In the genomic region with DNA sequence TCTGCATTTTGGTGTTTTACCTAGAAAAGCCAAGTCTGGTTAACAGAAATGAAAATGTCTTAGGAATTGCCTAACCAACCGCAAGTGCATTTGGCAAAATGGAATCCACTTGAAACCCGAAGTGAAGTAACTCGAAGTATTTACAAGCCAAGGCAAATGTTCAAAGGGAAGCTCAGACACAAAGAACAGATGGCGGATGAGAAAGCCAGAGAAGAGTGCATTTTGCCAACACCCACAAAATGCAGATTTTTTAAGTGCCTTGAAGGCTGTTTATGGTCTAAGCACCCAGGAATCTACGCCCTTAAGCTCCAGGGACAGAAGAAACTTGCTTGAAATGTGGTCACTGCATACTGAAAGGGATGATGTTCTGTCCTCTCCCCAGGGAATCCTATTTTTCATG, we compare ENCODE assay signal across 17 cellular contexts.
DNase-seq lines count a peak whose midpoint lies in the region; FAIRE-seq and TF ChIP-seq lines count a peak whose summit lies in the region.
"Had no signal": no experiment of that assay in that cellular context is flagged by ENCODE, and none has a peak within 500 bp of the region (broad histone marks: within the 10 kb centered on the region; RNA-seq: fewer than 3 reads in every experiment).

No MANE protein-coding gene starts in this region.

- no peak overlapping the region for H3K27ac ChIP-seq in SK-N-SH (ENCODE audit: low read depth in 2 of 2, low read length in 1 of 2)
- H3K27ac ChIP-seq: neural progenitor cell had no signal

- H4K20me1 ChIP-seq in SK-N-SH (ENCODE audit: insufficient read depth), result no peaks in the 10 kb centered on the region

- no peaks in the 10 kb centered on the region for H3F3A ChIP-seq in SK-N-SH (replicated peaks; ENCODE audit: insufficient read depth)

- no peaks in the 10 kb centered on the region for H3K36me3 ChIP-seq in SK-N-SH (replicated peaks in 1 of 2; ENCODE audit: control insufficient read depth in 1 of 2, insufficient read depth in 2 of 2, low read length in 1 of 2)
- H3K36me3 ChIP-seq: heart right ventricle, neural progenitor cell, spleen had no signal

- FAIRE-seq in frontal cortex (lab: Jason Lieb, UNC), result no peak

- peak; percentile 18 for DNase-seq in DMS79 treated with DMSO at 0.1 percent for 48 hours (lab: John Stamatoyannopoulos, UW)
- DNase-seq in LHCN-M2 (ENCODE audit: low read depth), result peak; percentile 15
- DNase-seq in fibroblast of mammary gland (ENCODE audit: low read depth), result peak; percentile 30
- peak; percentile 56 for DNase-seq in superior temporal gyrus (ENCODE audit: extremely low spot score)
- no peak for DNase-seq in frontal cortex (ENCODE audit: low spot score in 2 of 2)
- no peak for DNase-seq in SK-N-SH
- no peak for DNase-seq in NCI-H1048 (lab: John Stamatoyannopoulos, UW)
- DNase-seq: H9; heart right ventricle; IMR-90; left ventricle myocardium superior; mucosa of descending colon; NCI-H1694 treated with DMSO at 0.1 percent for 48 hours; NCI-H748 treated with DMSO at 0.1 percent for 48 hours; spleen; stimulated activated CD4-positive, alpha-beta T cell treated with anti-CD3 and anti-CD28 coated beads, Interleukin-4, amount 100 ng/mL, for 24 hours had no signal

- POLR2A ChIA-PET in SK-N-SH (lab: Yijun Ruan, JAX), result no interaction called here

- TF ChIP-seq CTCF in fibroblast of mammary gland (conservative IDR thresholded peaks at IDR 0.05; ENCODE audit: control insufficient read depth, insufficient read depth, low read depth, low read length) (no peak), SK-N-SH (IDR thresholded peaks at IDR 0.05) (no peak)

- H3K9me3 ChIP-seq in SK-N-SH, result no peaks in the 10 kb centered on the region
- H3K9me3 ChIP-seq: heart right ventricle, mucosa of descending colon, spleen had no signal

- peaks cover 55% of the 10 kb centered on the region for H3K27me3 ChIP-seq in SK-N-SH (ENCODE audit: insufficient read depth)
- H3K27me3 ChIP-seq: neural progenitor cell had no signal

- CTCF ChIA-PET in SK-N-SH (lab: Yijun Ruan, JAX), result interaction anchor here (1.4 kb wide), 1 partner anchor 38 kb away, joined by 4 read pairs; no protein-coding TSS in a partner anchor

- no peak overlapping the region for H3K9ac ChIP-seq in SK-N-SH
- H3K9ac ChIP-seq: neural progenitor cell had no signal

- TF ChIP-seq RAD21 in SK-N-SH (IDR thresholded peaks at IDR 0.05; ENCODE audit: low read length), result no peak

- H2AFZ ChIP-seq in SK-N-SH (ENCODE audit: low read depth), result no peak overlapping the region
- H2AFZ ChIP-seq: neural progenitor cell had no signal

- no peak overlapping the region for H3K4me3 ChIP-seq in fibroblast of mammary gland (ENCODE audit: control insufficient read depth, low read depth, low read length)
- H3K4me3 ChIP-seq in SK-N-SH (ENCODE audit: low read depth in 2 of 2, low read length in 1 of 2), result no peak overlapping the region
- H3K4me3 ChIP-seq: heart right ventricle, mucosa of descending colon, neural progenitor cell had no signal

- H3K9me2 ChIP-seq in SK-N-SH, result no peaks in the 10 kb centered on the region

- no peak for TF ChIP-seq EP300 in SK-N-SH (IDR thresholded peaks at IDR 0.05; ENCODE audit: borderline replicate concordance in 1 of 2, low read depth in 1 of 2, low read length in 1 of 2)

- H3K79me2 ChIP-seq in SK-N-SH (ENCODE audit: insufficient read depth), result no peaks in the 10 kb centered on the region

- 8% methylated on average over 5 of the region's 5 CpGs for WGBS in SK-N-SH (ENCODE audit: low lambda C conversion rate)

- no peaks in the 10 kb centered on the region for H3K4me1 ChIP-seq in SK-N-SH (ENCODE audit: control insufficient read depth in 1 of 2, insufficient read depth in 2 of 2, low read depth in 1 of 2, low read length in 1 of 2)
- H3K4me1 ChIP-seq: heart right ventricle had no signal

- no peak overlapping the region for H3K4me2 ChIP-seq in SK-N-SH
- H3K4me2 ChIP-seq: neural progenitor cell had no signal

TF ChIP-seq in SK-N-SH, 30 proteins besides CTCF, POLR2A, EP300 and RAD21 (continues in another document):
- TF ChIP-seq TAF1 (IDR thresholded peaks at IDR 0.05; ENCODE audit: borderline replicate concordance, low read depth, low read length), result no peak
- TF ChIP-seq, protein P1, sequence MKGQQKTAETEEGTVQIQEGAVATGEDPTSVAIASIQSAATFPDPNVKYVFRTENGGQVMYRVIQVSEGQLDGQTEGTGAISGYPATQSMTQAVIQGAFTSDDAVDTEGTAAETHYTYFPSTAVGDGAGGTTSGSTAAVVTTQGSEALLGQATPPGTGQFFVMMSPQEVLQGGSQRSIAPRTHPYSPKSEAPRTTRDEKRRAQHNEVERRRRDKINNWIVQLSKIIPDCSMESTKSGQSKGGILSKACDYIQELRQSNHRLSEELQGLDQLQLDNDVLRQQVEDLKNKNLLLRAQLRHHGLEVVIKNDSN (IDR thresholded peaks at IDR 0.05; ENCODE audit: borderline replicate concordance, low read depth), result no peak
- TF ChIP-seq, protein P2, sequence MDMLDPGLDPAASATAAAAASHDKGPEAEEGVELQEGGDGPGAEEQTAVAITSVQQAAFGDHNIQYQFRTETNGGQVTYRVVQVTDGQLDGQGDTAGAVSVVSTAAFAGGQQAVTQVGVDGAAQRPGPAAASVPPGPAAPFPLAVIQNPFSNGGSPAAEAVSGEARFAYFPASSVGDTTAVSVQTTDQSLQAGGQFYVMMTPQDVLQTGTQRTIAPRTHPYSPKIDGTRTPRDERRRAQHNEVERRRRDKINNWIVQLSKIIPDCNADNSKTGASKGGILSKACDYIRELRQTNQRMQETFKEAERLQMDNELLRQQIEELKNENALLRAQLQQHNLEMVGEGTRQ (IDR thresholded peaks at IDR 0.05; ENCODE audit: borderline replicate concordance, low read depth, low read length), result no peak
- no peak for TF ChIP-seq ELF1 (IDR thresholded peaks at IDR 0.05)
- TF ChIP-seq, protein P3, sequence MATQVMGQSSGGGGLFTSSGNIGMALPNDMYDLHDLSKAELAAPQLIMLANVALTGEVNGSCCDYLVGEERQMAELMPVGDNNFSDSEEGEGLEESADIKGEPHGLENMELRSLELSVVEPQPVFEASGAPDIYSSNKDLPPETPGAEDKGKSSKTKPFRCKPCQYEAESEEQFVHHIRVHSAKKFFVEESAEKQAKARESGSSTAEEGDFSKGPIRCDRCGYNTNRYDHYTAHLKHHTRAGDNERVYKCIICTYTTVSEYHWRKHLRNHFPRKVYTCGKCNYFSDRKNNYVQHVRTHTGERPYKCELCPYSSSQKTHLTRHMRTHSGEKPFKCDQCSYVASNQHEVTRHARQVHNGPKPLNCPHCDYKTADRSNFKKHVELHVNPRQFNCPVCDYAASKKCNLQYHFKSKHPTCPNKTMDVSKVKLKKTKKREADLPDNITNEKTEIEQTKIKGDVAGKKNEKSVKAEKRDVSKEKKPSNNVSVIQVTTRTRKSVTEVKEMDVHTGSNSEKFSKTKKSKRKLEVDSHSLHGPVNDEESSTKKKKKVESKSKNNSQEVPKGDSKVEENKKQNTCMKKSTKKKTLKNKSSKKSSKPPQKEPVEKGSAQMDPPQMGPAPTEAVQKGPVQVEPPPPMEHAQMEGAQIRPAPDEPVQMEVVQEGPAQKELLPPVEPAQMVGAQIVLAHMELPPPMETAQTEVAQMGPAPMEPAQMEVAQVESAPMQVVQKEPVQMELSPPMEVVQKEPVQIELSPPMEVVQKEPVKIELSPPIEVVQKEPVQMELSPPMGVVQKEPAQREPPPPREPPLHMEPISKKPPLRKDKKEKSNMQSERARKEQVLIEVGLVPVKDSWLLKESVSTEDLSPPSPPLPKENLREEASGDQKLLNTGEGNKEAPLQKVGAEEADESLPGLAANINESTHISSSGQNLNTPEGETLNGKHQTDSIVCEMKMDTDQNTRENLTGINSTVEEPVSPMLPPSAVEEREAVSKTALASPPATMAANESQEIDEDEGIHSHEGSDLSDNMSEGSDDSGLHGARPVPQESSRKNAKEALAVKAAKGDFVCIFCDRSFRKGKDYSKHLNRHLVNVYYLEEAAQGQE (IDR thresholded peaks at IDR 0.05; ENCODE audit: low read depth, low read length), result no peak
- TF ChIP-seq, protein P4, sequence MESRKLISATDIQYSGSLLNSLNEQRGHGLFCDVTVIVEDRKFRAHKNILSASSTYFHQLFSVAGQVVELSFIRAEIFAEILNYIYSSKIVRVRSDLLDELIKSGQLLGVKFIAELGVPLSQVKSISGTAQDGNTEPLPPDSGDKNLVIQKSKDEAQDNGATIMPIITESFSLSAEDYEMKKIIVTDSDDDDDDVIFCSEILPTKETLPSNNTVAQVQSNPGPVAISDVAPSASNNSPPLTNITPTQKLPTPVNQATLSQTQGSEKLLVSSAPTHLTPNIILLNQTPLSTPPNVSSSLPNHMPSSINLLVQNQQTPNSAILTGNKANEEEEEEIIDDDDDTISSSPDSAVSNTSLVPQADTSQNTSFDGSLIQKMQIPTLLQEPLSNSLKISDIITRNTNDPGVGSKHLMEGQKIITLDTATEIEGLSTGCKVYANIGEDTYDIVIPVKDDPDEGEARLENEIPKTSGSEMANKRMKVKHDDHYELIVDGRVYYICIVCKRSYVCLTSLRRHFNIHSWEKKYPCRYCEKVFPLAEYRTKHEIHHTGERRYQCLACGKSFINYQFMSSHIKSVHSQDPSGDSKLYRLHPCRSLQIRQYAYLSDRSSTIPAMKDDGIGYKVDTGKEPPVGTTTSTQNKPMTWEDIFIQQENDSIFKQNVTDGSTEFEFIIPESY (IDR thresholded peaks at IDR 0.05; ENCODE audit: borderline replicate concordance, low read depth), result no peak
- TF ChIP-seq, protein P5, sequence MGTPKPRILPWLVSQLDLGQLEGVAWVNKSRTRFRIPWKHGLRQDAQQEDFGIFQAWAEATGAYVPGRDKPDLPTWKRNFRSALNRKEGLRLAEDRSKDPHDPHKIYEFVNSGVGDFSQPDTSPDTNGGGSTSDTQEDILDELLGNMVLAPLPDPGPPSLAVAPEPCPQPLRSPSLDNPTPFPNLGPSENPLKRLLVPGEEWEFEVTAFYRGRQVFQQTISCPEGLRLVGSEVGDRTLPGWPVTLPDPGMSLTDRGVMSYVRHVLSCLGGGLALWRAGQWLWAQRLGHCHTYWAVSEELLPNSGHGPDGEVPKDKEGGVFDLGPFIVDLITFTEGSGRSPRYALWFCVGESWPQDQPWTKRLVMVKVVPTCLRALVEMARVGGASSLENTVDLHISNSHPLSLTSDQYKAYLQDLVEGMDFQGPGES (IDR thresholded peaks at IDR 0.05; ENCODE audit: low read depth, low read length), result no peak
- TF ChIP-seq, protein P6, sequence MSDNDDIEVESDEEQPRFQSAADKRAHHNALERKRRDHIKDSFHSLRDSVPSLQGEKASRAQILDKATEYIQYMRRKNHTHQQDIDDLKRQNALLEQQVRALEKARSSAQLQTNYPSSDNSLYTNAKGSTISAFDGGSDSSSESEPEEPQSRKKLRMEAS (IDR thresholded peaks at IDR 0.05; ENCODE audit: low read depth), result no peak
- TF ChIP-seq RFX5 (IDR thresholded peaks at IDR 0.05; ENCODE audit: low read length), result no peak
- no peak for TF ChIP-seq EZH2phosphoT487 (IDR thresholded peaks at IDR 0.05; ENCODE audit: borderline replicate concordance, low read depth)
- TF ChIP-seq GABPA (IDR thresholded peaks at IDR 0.05; ENCODE audit: low read depth), result no peak
- no peak for TF ChIP-seq GATA2 (CRISPR knock-in tag; IDR thresholded peaks at IDR 0.05)
- TF ChIP-seq RCOR1 (IDR thresholded peaks at IDR 0.05; ENCODE audit: low read length), result no peak
- no peak for TF ChIP-seq FOXM1 (IDR thresholded peaks at IDR 0.05; ENCODE audit: low read depth)

Comparison
In these comparisons a context has a peak if more than half of its experiments do, and no peak if none do; other contexts are left out.
1. DNase-seq: peak in DMS79 treated with DMSO at 0.1 percent for 48 hours (single experiment), LHCN-M2 (single experiment), fibroblast of mammary gland (single experiment) and superior temporal gyrus (single experiment); none in frontal cortex (0 of 2), SK-N-SH (single experiment) and NCI-H1048 (single experiment).